In the genomic region with DNA sequence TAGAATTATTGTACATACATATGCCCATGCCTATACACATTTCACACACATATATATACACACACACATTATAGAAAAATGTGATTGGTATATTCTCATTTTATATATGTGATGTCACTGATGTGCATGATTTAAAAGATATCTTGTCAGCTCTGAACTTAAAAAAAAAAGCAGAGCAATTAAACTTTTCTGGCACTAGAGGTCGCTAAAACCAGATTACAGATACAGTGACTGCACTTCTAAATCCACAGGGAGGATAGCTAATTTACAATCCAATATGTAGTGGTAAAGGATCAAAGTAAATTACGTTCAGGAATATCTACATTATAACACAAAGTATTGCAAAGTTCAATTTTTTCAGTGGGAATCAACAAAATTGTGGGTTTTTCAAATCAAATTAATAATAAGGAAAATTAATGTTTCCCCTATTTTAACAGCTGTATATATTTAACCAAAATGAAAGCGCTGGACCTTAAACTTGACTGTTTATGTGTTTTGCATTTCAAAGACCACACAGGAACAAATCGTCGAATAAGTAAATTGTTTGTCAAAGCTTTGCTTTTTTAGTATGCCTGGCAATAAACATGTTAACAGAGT, we compare ENCODE assay signal across 8 cellular contexts.
DNase-seq lines count a peak whose midpoint lies in the region; ATAC-seq and TF ChIP-seq lines count a peak whose summit lies in the region.

No MANE protein-coding gene starts in this region.

- no peaks in the 10 kb centered on the region for H3K9me3 Mint-ChIP-seq in activated T-cell treated with anti-CD3 and anti-CD28 coated beads, Interleukin-2, amount 50 U/mL, for 4 hours

- no peaks in the 10 kb centered on the region for H3K36me3 Mint-ChIP-seq in activated T-cell treated with anti-CD3 and anti-CD28 coated beads, Interleukin-2, amount 50 U/mL, for 4 hours (ENCODE audit: insufficient read depth)

- in situ Hi-C loops in GM13977 (cut with MboI; ENCODE audit: low pct_unique_long_range_greater_than_20kb, low sequenced_read_pairs, unreplicated experiment) = no loop called here

- DNase-seq in GM13977 (ENCODE audit: low spot score) = peak; percentile 13
- peak; percentile 52 for DNase-seq in LoVo (ENCODE audit: low spot score)
- peak; percentile 30 for DNase-seq in iPS-NIHi11 (ENCODE audit: low spot score)
- DNase-seq in occipital lobe (lab: John Stamatoyannopoulos, UW) = no peak
- DNase-seq in activated T-cell treated with anti-CD3 and anti-CD28 coated beads, Interleukin-2, amount 50 U/mL, for 4 hours = no peak

- no peaks in the 10 kb centered on the region for H3K27me3 Mint-ChIP-seq in activated T-cell treated with anti-CD3 and anti-CD28 coated beads, Interleukin-2, amount 50 U/mL, for 4 hours (ENCODE audit: low read depth)

- H3K4me3 Mint-ChIP-seq in activated T-cell treated with anti-CD3 and anti-CD28 coated beads, Interleukin-2, amount 50 U/mL, for 4 hours = no peak overlapping the region

- no peaks in the 10 kb centered on the region for H3K4me1 Mint-ChIP-seq in activated T-cell treated with anti-CD3 and anti-CD28 coated beads, Interleukin-2, amount 50 U/mL, for 4 hours (ENCODE audit: low read depth)

- TF ChIP-seq CTCF in GM13977 (IDR thresholded peaks at IDR 0.05; ENCODE audit: extremely low read depth, insufficient read depth, missing control alignments) = peak; percentile 55

- ATAC-seq in SK-N-SH treated with all-trans-retinoic acid at 6 μM for 48 hours (peak; percentile 69), HG03571 (IDR thresholded peaks at IDR 0.05; ENCODE audit: unreplicated experiment) (no peak), GM19035 (IDR thresholded peaks at IDR 0.05; ENCODE audit: unreplicated experiment) (no peak)
- no peak for ATAC-seq in activated T-cell treated with anti-CD3 and anti-CD28 coated beads, Interleukin-2, amount 50 U/mL, for 4 hours

TF ChIP-seq in SK-N-SH treated with all-trans-retinoic acid at 6 μM for 48 hours, 23 proteins besides CTCF, POLR2A, EP300 and RAD21:
- TF ChIP-seq CSDC2 (CRISPR knock-in tag; IDR thresholded peaks at IDR 0.05) = no peak
- TF ChIP-seq TOX (CRISPR knock-in tag; IDR thresholded peaks at IDR 0.05; ENCODE audit: borderline replicate concordance) = no peak
- TF ChIP-seq, protein P1, sequence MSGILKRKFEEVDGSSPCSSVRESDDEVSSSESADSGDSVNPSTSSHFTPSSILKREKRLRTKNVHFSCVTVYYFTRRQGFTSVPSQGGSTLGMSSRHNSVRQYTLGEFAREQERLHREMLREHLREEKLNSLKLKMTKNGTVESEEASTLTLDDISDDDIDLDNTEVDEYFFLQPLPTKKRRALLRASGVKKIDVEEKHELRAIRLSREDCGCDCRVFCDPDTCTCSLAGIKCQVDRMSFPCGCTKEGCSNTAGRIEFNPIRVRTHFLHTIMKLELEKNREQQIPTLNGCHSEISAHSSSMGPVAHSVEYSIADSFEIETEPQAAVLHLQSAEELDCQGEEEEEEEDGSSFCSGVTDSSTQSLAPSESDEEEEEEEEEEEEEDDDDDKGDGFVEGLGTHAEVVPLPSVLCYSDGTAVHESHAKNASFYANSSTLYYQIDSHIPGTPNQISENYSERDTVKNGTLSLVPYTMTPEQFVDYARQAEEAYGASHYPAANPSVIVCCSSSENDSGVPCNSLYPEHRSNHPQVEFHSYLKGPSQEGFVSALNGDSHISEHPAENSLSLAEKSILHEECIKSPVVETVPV (CRISPR knock-in tag; IDR thresholded peaks at IDR 0.05) = no peak
- no peak for TF ChIP-seq ZNF565 (CRISPR knock-in tag; conservative IDR thresholded peaks at IDR 0.05; ENCODE audit: low read depth)
- TF ChIP-seq, protein P2, sequence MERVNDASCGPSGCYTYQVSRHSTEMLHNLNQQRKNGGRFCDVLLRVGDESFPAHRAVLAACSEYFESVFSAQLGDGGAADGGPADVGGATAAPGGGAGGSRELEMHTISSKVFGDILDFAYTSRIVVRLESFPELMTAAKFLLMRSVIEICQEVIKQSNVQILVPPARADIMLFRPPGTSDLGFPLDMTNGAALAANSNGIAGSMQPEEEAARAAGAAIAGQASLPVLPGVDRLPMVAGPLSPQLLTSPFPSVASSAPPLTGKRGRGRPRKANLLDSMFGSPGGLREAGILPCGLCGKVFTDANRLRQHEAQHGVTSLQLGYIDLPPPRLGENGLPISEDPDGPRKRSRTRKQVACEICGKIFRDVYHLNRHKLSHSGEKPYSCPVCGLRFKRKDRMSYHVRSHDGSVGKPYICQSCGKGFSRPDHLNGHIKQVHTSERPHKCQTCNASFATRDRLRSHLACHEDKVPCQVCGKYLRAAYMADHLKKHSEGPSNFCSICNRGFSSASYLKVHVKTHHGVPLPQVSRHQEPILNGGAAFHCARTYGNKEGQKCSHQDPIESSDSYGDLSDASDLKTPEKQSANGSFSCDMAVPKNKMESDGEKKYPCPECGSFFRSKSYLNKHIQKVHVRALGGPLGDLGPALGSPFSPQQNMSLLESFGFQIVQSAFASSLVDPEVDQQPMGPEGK (CRISPR knock-in tag; IDR thresholded peaks at IDR 0.05; ENCODE audit: borderline replicate concordance) = no peak
- TF ChIP-seq PPARA (CRISPR knock-in tag; IDR thresholded peaks at IDR 0.05; ENCODE audit: borderline replicate concordance) = no peak
- no peak for TF ChIP-seq ZNF8 (CRISPR knock-in tag; IDR thresholded peaks at IDR 0.05)
- TF ChIP-seq, protein P3, sequence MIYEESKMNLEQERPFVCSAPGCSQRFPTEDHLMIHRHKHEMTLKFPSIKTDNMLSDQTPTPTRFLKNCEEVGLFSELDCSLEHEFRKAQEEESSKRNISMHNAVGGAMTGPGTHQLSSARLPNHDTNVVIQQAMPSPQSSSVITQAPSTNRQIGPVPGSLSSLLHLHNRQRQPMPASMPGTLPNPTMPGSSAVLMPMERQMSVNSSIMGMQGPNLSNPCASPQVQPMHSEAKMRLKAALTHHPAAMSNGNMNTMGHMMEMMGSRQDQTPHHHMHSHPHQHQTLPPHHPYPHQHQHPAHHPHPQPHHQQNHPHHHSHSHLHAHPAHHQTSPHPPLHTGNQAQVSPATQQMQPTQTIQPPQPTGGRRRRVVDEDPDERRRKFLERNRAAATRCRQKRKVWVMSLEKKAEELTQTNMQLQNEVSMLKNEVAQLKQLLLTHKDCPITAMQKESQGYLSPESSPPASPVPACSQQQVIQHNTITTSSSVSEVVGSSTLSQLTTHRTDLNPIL (CRISPR knock-in tag; IDR thresholded peaks at IDR 0.05; ENCODE audit: low read depth) = no peak
- no peak for TF ChIP-seq SNAI2 (CRISPR knock-in tag; IDR thresholded peaks at IDR 0.05)
- no peak for TF ChIP-seq TSHZ2 (CRISPR knock-in tag; IDR thresholded peaks at IDR 0.05)
- no peak for TF ChIP-seq ZFP3 (CRISPR knock-in tag; IDR thresholded peaks at IDR 0.05)
- no peak for TF ChIP-seq RARB (CRISPR knock-in tag; IDR thresholded peaks at IDR 0.05)
- no peak for TF ChIP-seq ZFP30 (CRISPR knock-in tag; IDR thresholded peaks at IDR 0.05)
- TF ChIP-seq ARNTL (CRISPR knock-in tag; IDR thresholded peaks at IDR 0.05; ENCODE audit: borderline replicate concordance, low read depth) = no peak
- TF ChIP-seq ISL1 (CRISPR knock-in tag; IDR thresholded peaks at IDR 0.05) = no peak
- TF ChIP-seq ZC3H10 (CRISPR knock-in tag; IDR thresholded peaks at IDR 0.05) = no peak
- TF ChIP-seq ESRRG (CRISPR knock-in tag; IDR thresholded peaks at IDR 0.05) = no peak

Comparison
In these comparisons a context has a peak if more than half of its experiments do, and no peak if none do; other contexts are left out.
1. DNase-seq: peak in GM13977 (single experiment), LoVo (single experiment) and iPS-NIHi11 (single experiment); none in occipital lobe (single experiment) and activated T-cell treated with anti-CD3 and anti-CD28 coated beads, Interleukin-2, amount 50 U/mL, for 4 hours (single experiment).